10 cellular contexts compared by ENCODE assay signal in genomic region chr20:62062661-62063600, GRCh38. TPM values are rescaled to one million over a fixed set of nuclear protein-coding genes. Genes with fewer than 3 reads are reported as not detected.
DNase-seq lines count a peak whose midpoint lies in the region; ATAC-seq and TF ChIP-seq lines count a peak whose summit lies in the region.
"Had no signal": no experiment of that assay in that cellular context is flagged by ENCODE, and none has a peak within 500 bp of the region (broad histone marks: within the 10 kb centered on the region; RNA-seq: fewer than 3 reads in every experiment).

No MANE protein-coding gene starts in this region.

- peak; percentile 60 for DNase-seq in activated effector memory CD4-positive, alpha-beta T cell treated with anti-CD3 and anti-CD28 coated beads, Interleukin-2, amount 50 U/mL, for 16 hours
- DNase-seq in activated effector memory CD4-positive, alpha-beta T cell treated with Interleukin-2 at 50 U/mL for 16 hours = no peak
- DNase-seq in activated T-cell treated with anti-CD3 and anti-CD28 coated beads, Interleukin-2, amount 50 U/mL, for 4 hours = no peak
- DNase-seq in testis = peak; percentile 49
- no peak for DNase-seq in NCI-H1092 (lab: John Stamatoyannopoulos, UW)
- DNase-seq: hippocampal formation had no signal

- peak overlapping the region; percentile 40 for H3K4me3 ChIP-seq in iPS-18a (ENCODE audit: low read length)
- peak overlapping the region in 1 of 2 donors; percentile 54 for H3K4me3 ChIP-seq in testis

- no peak for TF ChIP-seq POLR2A in testis (IDR thresholded peaks at IDR 0.05)

- H3K36me3 Mint-ChIP-seq in activated T-cell treated with anti-CD3 and anti-CD28 coated beads, Interleukin-2, amount 50 U/mL, for 4 hours (ENCODE audit: insufficient read depth) = peaks cover 5% of the 10 kb centered on the region
- H3K36me3 Mint-ChIP-seq: activated naive CD4-positive, alpha-beta T cell treated with anti-CD3 and anti-CD28 coated beads, Interleukin-2, amount 50 U/mL, for 72 hours had no signal

- H3K27me3 ChIP-seq in iPS-18a (ENCODE audit: control insufficient read depth, insufficient read depth, low read length) (no peaks in the 10 kb centered on the region), testis (no peaks in the 10 kb centered on the region)

- no peaks in the 10 kb centered on the region for H3K9me3 Mint-ChIP-seq in activated T-cell treated with anti-CD3 and anti-CD28 coated beads, Interleukin-2, amount 50 U/mL, for 4 hours
- H3K9me3 Mint-ChIP-seq: activated naive CD4-positive, alpha-beta T cell treated with anti-CD3 and anti-CD28 coated beads, Interleukin-2, amount 50 U/mL, for 72 hours had no signal

- H3K36me3 ChIP-seq in iPS-18a (ENCODE audit: control insufficient read depth, low read depth, low read length) (peaks cover 7% of the 10 kb centered on the region), testis (ENCODE audit: low read depth, missing control alignments) (no peaks in the 10 kb centered on the region)

- no peak overlapping the region for H3K27ac ChIP-seq in iPS-18a (ENCODE audit: low read length)
- H3K27ac ChIP-seq in testis = no peak overlapping the region

- WGBS in testis, 2 donors = 52 to 65% methylated on average over 23 to 28 of the region's 28 CpGs

- intact Hi-C loops in testis (cut with DNase I; ENCODE audit: low total_unique reads) = no loop called here

- H3K27me3 Mint-ChIP-seq in activated T-cell treated with anti-CD3 and anti-CD28 coated beads, Interleukin-2, amount 50 U/mL, for 4 hours (ENCODE audit: low read depth) = no peaks in the 10 kb centered on the region

- H3K9me3 ChIP-seq in iPS-18a (ENCODE audit: control insufficient read depth, low read depth, low read length) (no peaks in the 10 kb centered on the region), testis (no peaks in the 10 kb centered on the region)

- peak overlapping the region; percentile 82 for H3K4me3 Mint-ChIP-seq in activated T-cell treated with anti-CD3 and anti-CD28 coated beads, Interleukin-2, amount 50 U/mL, for 4 hours

- ATAC-seq in activated T-cell treated with anti-CD3 and anti-CD28 coated beads, Interleukin-2, amount 50 U/mL, for 4 hours = no peak
- ATAC-seq in GM18861 (IDR thresholded peaks at IDR 0.05; ENCODE audit: unreplicated experiment) (no peak), HG02981 (IDR thresholded peaks at IDR 0.05; ENCODE audit: unreplicated experiment) (no peak)
- ATAC-seq: activated naive CD4-positive, alpha-beta T cell treated with anti-CD3 and anti-CD28 coated beads, Interleukin-2, amount 50 U/mL, for 72 hours had no signal

- H3K4me1 ChIP-seq in iPS-18a (ENCODE audit: control insufficient read depth, low read depth, low read length) (peaks cover 18% of the 10 kb centered on the region), testis (peaks cover 33% of the 10 kb centered on the region)

- H3K4me1 Mint-ChIP-seq in activated T-cell treated with anti-CD3 and anti-CD28 coated beads, Interleukin-2, amount 50 U/mL, for 4 hours (ENCODE audit: low read depth) = peaks cover 66% of the 10 kb centered on the region

- no peak for TF ChIP-seq CTCF in testis (IDR thresholded peaks at IDR 0.05)

- H3K9ac ChIP-seq in iPS-18a (ENCODE audit: low read length) = no peak overlapping the region

RNA-seq across cellular contexts. Expression of gene TAF4, which starts 2.8 kb away (rescaled TPM):
- 10 to 100 TPM; 26.4 to 31.1 (median 27.0) TPM for total RNA-seq in activated T-cell treated with anti-CD3 and anti-CD28 coated beads, Interleukin-2, amount 50 U/mL, for 4 hours
- 100 to 1,000 TPM; 107 to 111 TPM for total RNA-seq in testis
- 30.7 TPM for polyA plus RNA-seq in testis (ENCODE audit: insufficient read depth, low read depth, low replicate concordance)

RNA-seq across cellular contexts. Expression of gene LSM14B, which starts 59.3 kb away (rescaled TPM):
- total RNA-seq in activated T-cell treated with anti-CD3 and anti-CD28 coated beads, Interleukin-2, amount 50 U/mL, for 4 hours = 10 to 100 TPM; 35.2 to 41.3 (median 40.9) TPM
- 100 to 1,000 TPM; 116 to 137 TPM for total RNA-seq in testis
- polyA plus RNA-seq in testis (ENCODE audit: insufficient read depth, low read depth, low replicate concordance) = 91.0 TPM

Comparison
In these comparisons a context has a peak if more than half of its experiments do, and no peak if none do; other contexts are left out.
1. DNase-seq: peak in activated effector memory CD4-positive, alpha-beta T cell treated with anti-CD3 and anti-CD28 coated beads, Interleukin-2, amount 50 U/mL, for 16 hours (single experiment) and testis (single experiment); none in activated effector memory CD4-positive, alpha-beta T cell treated with Interleukin-2 at 50 U/mL for 16 hours (single experiment), activated T-cell treated with anti-CD3 and anti-CD28 coated beads, Interleukin-2, amount 50 U/mL, for 4 hours (single experiment) and NCI-H1092 (single experiment).